In the genomic region with DNA sequence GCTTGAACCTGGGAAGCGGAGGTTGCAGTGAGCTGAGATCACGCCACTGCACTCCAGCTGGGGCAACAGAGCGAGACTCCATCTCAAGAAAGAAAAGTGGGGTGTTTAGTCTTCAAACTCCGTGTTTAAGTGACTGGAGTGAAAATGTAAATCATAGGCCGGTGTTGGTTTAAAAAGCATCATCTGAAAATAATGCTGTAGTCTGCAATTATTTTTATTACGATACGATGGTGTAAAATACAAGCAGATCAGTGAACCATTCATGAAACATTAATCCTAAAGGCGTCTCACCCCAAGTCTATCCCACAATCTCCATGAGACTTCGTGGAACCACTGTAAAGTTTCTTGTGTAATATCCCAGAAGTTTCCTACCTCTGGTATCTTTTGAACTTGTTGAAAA, we compare ENCODE assay signal across 28 cellular contexts. TPM values are rescaled to one million over a fixed set of nuclear protein-coding genes. Genes with fewer than 3 reads are reported as not detected.
DNase-seq lines count a peak whose midpoint lies in the region; FAIRE-seq and TF ChIP-seq lines count a peak whose summit lies in the region.
"Had no signal": no experiment of that assay in that cellular context is flagged by ENCODE, and none has a peak within 500 bp of the region (broad histone marks: within the 10 kb centered on the region; RNA-seq: fewer than 3 reads in every experiment).

No MANE protein-coding gene starts in this region.

- no peak overlapping the region for H3K27ac ChIP-seq in trophoblast cell (ENCODE audit: low read depth, low read length)
- no peak overlapping the region for H3K27ac ChIP-seq in uterus
- H3K27ac ChIP-seq: body of pancreas, esophagus muscularis mucosa, sigmoid colon had no signal

- H3K9me3 Mint-ChIP-seq in activated naive CD4-positive, alpha-beta T cell treated with anti-CD3 and anti-CD28 coated beads, Interleukin-2, amount 50 U/mL, for 24 hours = no peaks in the 10 kb centered on the region
- H3K9me3 Mint-ChIP-seq in endothelial cell (ENCODE audit: unreplicated experiment) = no peaks in the 10 kb centered on the region

- H4K91ac ChIP-seq in trophoblast cell (ENCODE audit: low read depth, low read length) = no peak overlapping the region

- no peak overlapping the region for H3K14ac ChIP-seq in trophoblast cell (ENCODE audit: low read length)

- no peak overlapping the region for H2BK5ac ChIP-seq in trophoblast cell (ENCODE audit: low read depth, low read length, poor library complexity)

- H3K4me2 ChIP-seq in Loucy (ENCODE audit: low read depth, low read length, poor library complexity, severe bottlenecking) (peak overlapping the region; percentile 70), trophoblast cell (ENCODE audit: low read length) (no peak overlapping the region)

- no peaks in the 10 kb centered on the region for H3K27me3 Mint-ChIP-seq in activated naive CD4-positive, alpha-beta T cell treated with anti-CD3 and anti-CD28 coated beads, Interleukin-2, amount 50 U/mL, for 24 hours
- H3K27me3 Mint-ChIP-seq in endothelial cell (ENCODE audit: unreplicated experiment) = peaks cover 5% of the 10 kb centered on the region
- H3K27me3 Mint-ChIP-seq: activated naive CD8-positive, alpha-beta T cell treated with anti-CD3 and anti-CD28 coated beads, Interleukin-2, amount 50 U/mL, for 24 hours; progenitor cell of endocrine pancreas had no signal

- H3K4me1 ChIP-seq in Loucy (ENCODE audit: insufficient read depth, low read length, poor library complexity, severe bottlenecking) (peaks cover 76% of the 10 kb centered on the region), trophoblast cell (ENCODE audit: control insufficient read depth in 1 of 2, insufficient read depth in 2 of 2, low read length in 2 of 2) (peaks cover 4 to 9% of the 10 kb centered on the region in 2 experiments), uterus (peaks cover 0 to 27% of the 10 kb centered on the region in 2 donors)
- H3K4me1 ChIP-seq: BE2C had no signal

- no peak overlapping the region for H3K23ac ChIP-seq in trophoblast cell (ENCODE audit: low read length)

- H2AK5ac ChIP-seq in trophoblast cell (ENCODE audit: low read length) = no peak overlapping the region

- H3F3A ChIP-seq in Loucy (ENCODE audit: low read depth) = no peaks in the 10 kb centered on the region

- TF ChIP-seq CTCF in Loucy (conservative IDR thresholded peaks at IDR 0.05; ENCODE audit: low read length) (no peak), endothelial cell (IDR thresholded peaks at IDR 0.05; ENCODE audit: unreplicated experiment) (no peak), uterus (IDR thresholded peaks at IDR 0.05) (no peak), D721Med (IDR thresholded peaks at IDR 0.05; ENCODE audit: insufficient read depth, missing control alignments) (no peak)

- no peak overlapping the region for H2BK12ac ChIP-seq in trophoblast cell (ENCODE audit: low read length)

- no peak for DNase-seq in activated naive CD4-positive, alpha-beta T cell (lab: John Stamatoyannopoulos, UW)
- DNase-seq in endothelial cell (ENCODE audit: low spot score) (no peak), trophoblast cell (no peak), uterus (no peak), D721Med (ENCODE audit: insufficient read length, low spot score) (no peak)
- no peak for DNase-seq in stimulated activated CD4-positive, alpha-beta T cell treated with anti-CD3 and anti-CD28 coated beads, Interleukin-12 subunit alpha, Interleukin-12 subunit beta, amount 100 ng/mL, for 4 hours
- DNase-seq: activated CD4-positive, alpha-beta T cell treated with anti-CD3 and anti-CD28 coated beads, Interleukin-2, amount 50 U/mL, for 48 hours; activated CD8-positive, alpha-beta memory T cell treated with anti-CD3 and anti-CD28 coated beads, Interleukin-2, amount 50 U/mL, for 4 hours; activated naive CD8-positive, alpha-beta T cell treated with anti-CD3 and anti-CD28 coated beads, Interleukin-2, amount 50 U/mL, for 24 hours; BE2C; body of pancreas; Calu3; effector CD4-positive, alpha-beta T cell; HCEC 1CT; hypothalamus; KG1; mucosa of descending colon; NCI-H524 treated with DMSO at 0.1 percent for 48 hours; SHP77; sigmoid colon; substantia nigra; T1000 had no signal

- peak overlapping the region; percentile 99 for H3K4ac ChIP-seq in trophoblast cell (ENCODE audit: low read depth, low read length)

- no peak overlapping the region for H2BK120ac ChIP-seq in trophoblast cell (ENCODE audit: insufficient read depth, low read length, poor library complexity)

- H3K36me3 ChIP-seq in Loucy (ENCODE audit: insufficient read depth, low read length) (no peaks in the 10 kb centered on the region), trophoblast cell (ENCODE audit: control insufficient read depth in 1 of 2, insufficient read depth in 2 of 2, low read length in 2 of 2) (peaks cover 3 to 5% of the 10 kb centered on the region in 2 experiments), uterus (no peaks in the 10 kb centered on the region)
- H3K36me3 ChIP-seq: BE2C, esophagus muscularis mucosa, sigmoid colon had no signal

- intact Hi-C loops in uterus (cut with DNase I; ENCODE audit: low total_unique reads) = no loop called here

- H4K20me1 ChIP-seq in Loucy (ENCODE audit: insufficient read depth, low read length, poor library complexity, severe bottlenecking) = peaks cover 99% of the 10 kb centered on the region

- TF ChIP-seq POLR2A in uterus (IDR thresholded peaks at IDR 0.05) = no peak

- H3K9me3 ChIP-seq in Loucy (ENCODE audit: insufficient read depth, low read depth, low read length) (no peaks in the 10 kb centered on the region), trophoblast cell (ENCODE audit: insufficient read depth, low read depth, low read length) (no peaks in the 10 kb centered on the region), uterus (no peaks in the 10 kb centered on the region)
- H3K9me3 ChIP-seq: BE2C, body of pancreas, esophagus muscularis mucosa, mucosa of descending colon, sigmoid colon had no signal

- no peak overlapping the region for H3K18ac ChIP-seq in trophoblast cell (ENCODE audit: low read length)

- no peak overlapping the region for H4K12ac ChIP-seq in trophoblast cell (ENCODE audit: low read depth, low read length)

- H3K9me2 ChIP-seq in Loucy (replicated peaks; ENCODE audit: low read depth, low read length) = no peaks in the 10 kb centered on the region

- no peak overlapping the region for H2AFZ ChIP-seq in Loucy (ENCODE audit: low read length)
- peak overlapping the region; percentile 25 for H2AFZ ChIP-seq in trophoblast cell (ENCODE audit: insufficient read depth, low read length, poor library complexity)

- H4K8ac ChIP-seq in trophoblast cell (ENCODE audit: low read depth, low read length) = no peak overlapping the region

- peak overlapping the region; percentile 88 for H3K4me3 ChIP-seq in Loucy (ENCODE audit: low read length, poor library complexity, severe bottlenecking)
- no peak overlapping the region for H3K4me3 ChIP-seq in trophoblast cell (ENCODE audit: low read depth, low read length)
- no peak overlapping the region for H3K4me3 ChIP-seq in uterus
- H3K4me3 ChIP-seq: body of pancreas, esophagus muscularis mucosa, mucosa of descending colon, sigmoid colon had no signal

- H3K79me1 ChIP-seq in trophoblast cell (ENCODE audit: low read length) = peaks cover 2% of the 10 kb centered on the region

- H3K4me3 Mint-ChIP-seq in activated naive CD4-positive, alpha-beta T cell treated with anti-CD3 and anti-CD28 coated beads, Interleukin-2, amount 50 U/mL, for 24 hours = peak overlapping the region; percentile 3
- peak overlapping the region; percentile 59 for H3K4me3 Mint-ChIP-seq in endothelial cell (ENCODE audit: unreplicated experiment)
- H3K4me3 Mint-ChIP-seq: activated naive CD8-positive, alpha-beta T cell treated with anti-CD3 and anti-CD28 coated beads, Interleukin-2, amount 50 U/mL, for 24 hours had no signal

- peaks cover 10% of the 10 kb centered on the region for H3K36me3 Mint-ChIP-seq in activated naive CD4-positive, alpha-beta T cell treated with anti-CD3 and anti-CD28 coated beads, Interleukin-2, amount 50 U/mL, for 24 hours
- H3K36me3 Mint-ChIP-seq in endothelial cell (ENCODE audit: low read depth, unreplicated experiment) = peaks cover 11% of the 10 kb centered on the region

- H3K27me3 ChIP-seq in Loucy (ENCODE audit: insufficient read depth, low read length, poor library complexity, severe bottlenecking) = no peaks in the 10 kb centered on the region
- H3K27me3 ChIP-seq in trophoblast cell (ENCODE audit: insufficient read depth, low read length) = no peaks in the 10 kb centered on the region
- H3K27me3 ChIP-seq in uterus = no peaks in the 10 kb centered on the region
- H3K27me3 ChIP-seq: BE2C, body of pancreas, esophagus muscularis mucosa, sigmoid colon had no signal

- H3K9ac ChIP-seq in Loucy (ENCODE audit: low read depth, low read length, poor library complexity, severe bottlenecking) = peak overlapping the region; percentile 30
- H3K9ac ChIP-seq in trophoblast cell (ENCODE audit: low read length) = no peak overlapping the region

- FAIRE-seq in D721Med (lab: Jason Lieb, UNC) = no peak
- FAIRE-seq: frontal cortex, islet of Langerhans had no signal

- no peak overlapping the region for H3K27ac Mint-ChIP-seq in activated naive CD4-positive, alpha-beta T cell treated with anti-CD3 and anti-CD28 coated beads, Interleukin-2, amount 50 U/mL, for 24 hours
- no peak overlapping the region for H3K27ac Mint-ChIP-seq in endothelial cell (ENCODE audit: unreplicated experiment)
- H3K27ac Mint-ChIP-seq: activated naive CD8-positive, alpha-beta T cell treated with anti-CD3 and anti-CD28 coated beads, Interleukin-2, amount 50 U/mL, for 24 hours; progenitor cell of endocrine pancreas had no signal

- peaks cover 99% of the 10 kb centered on the region for H3K79me2 ChIP-seq in Loucy (ENCODE audit: insufficient read depth, low read length)
- peaks cover 18% of the 10 kb centered on the region for H3K79me2 ChIP-seq in trophoblast cell (ENCODE audit: control insufficient read depth, insufficient read depth, low read length, poor library complexity)

- peaks cover 90% of the 10 kb centered on the region for H3K4me1 Mint-ChIP-seq in activated naive CD4-positive, alpha-beta T cell treated with anti-CD3 and anti-CD28 coated beads, Interleukin-2, amount 50 U/mL, for 24 hours
- H3K4me1 Mint-ChIP-seq in endothelial cell (ENCODE audit: unreplicated experiment) = peaks cover 70% of the 10 kb centered on the region

- WGBS in trophoblast cell (ENCODE audit: extremely low coverage, insufficient coverage, insufficient read length) = no CpG with 5 or more reads among the region's 9 CpGs

RNA-seq across cellular contexts. Expression of gene CTNNB1, which starts 6.3 kb away (rescaled TPM):
- 1,051 TPM for total RNA-seq in endothelial cell (ENCODE audit: unreplicated experiment)
- 1,013 and 1,027 TPM in 2 replicates for polyA plus RNA-seq in trophoblast cell (2013)
- 1,000 to 10,000 TPM in 1 of 4 donors, 100 to 1,000 TPM in 3; 319 to 1,124 (median 518) TPM for total RNA-seq in uterus
